ENCODE assay signal across 10 cellular contexts in genomic region chr15:77036537-77037474, GRCh38. TPM values are rescaled to one million over a fixed set of nuclear protein-coding genes. Genes with fewer than 3 reads are reported as not detected.
DNase-seq lines count a peak whose midpoint lies in the region; ATAC-seq and TF ChIP-seq lines count a peak whose summit lies in the region.
"Had no signal": no experiment of that assay in that cellular context is flagged by ENCODE, and none has a peak within 500 bp of the region (broad histone marks: within the 10 kb centered on the region; RNA-seq: fewer than 3 reads in every experiment).

No MANE protein-coding gene starts in this region.

- intact Hi-C loops in upper lobe of right lung (cut with DNase I) (loop anchor here (10.0 kb wide), 1 partner anchor 508 kb away; no protein-coding TSS in a partner anchor), thyroid gland (cut with DNase I) (no loop called here)

- H3K36me3 Mint-ChIP-seq in mesothelial cell of epicardium, result peaks cover 24% of the 10 kb centered on the region

- H3K27me3 Mint-ChIP-seq in mesothelial cell of epicardium (ENCODE audit: low read depth), result no peaks in the 10 kb centered on the region

- WGBS in thyroid gland, 2 donors, result 89 to 91% methylated on average over 21 to 23 of the region's 23 CpGs

- TF ChIP-seq CTCF in mesothelial cell of epicardium (IDR thresholded peaks at IDR 0.05; ENCODE audit: unreplicated experiment) (no peak), upper lobe of right lung (IDR thresholded peaks at IDR 0.05) (no peak), thyroid gland (IDR thresholded peaks at IDR 0.05) (no peak)

- H3K9ac ChIP-seq in adipocyte (ENCODE audit: low read length), result peak overlapping the region; percentile 43

- no peak overlapping the region for H3K4me3 ChIP-seq in adipocyte (ENCODE audit: low read length)
- H3K4me3 ChIP-seq in upper lobe of right lung, result no peak overlapping the region
- H3K4me3 ChIP-seq in thyroid gland (replicated peaks in 1 of 3), result no peak overlapping the region

- H3K27ac ChIP-seq in upper lobe of right lung, result no peak overlapping the region
- H3K27ac ChIP-seq in thyroid gland, result no peak overlapping the region
- H3K27ac ChIP-seq: C4-2B had no signal

- TF ChIP-seq POLR2A in thyroid gland (IDR thresholded peaks at IDR 0.05), result no peak

- H3K4me1 Mint-ChIP-seq in mesothelial cell of epicardium, result peaks cover 2% of the 10 kb centered on the region

- H3K9me3 Mint-ChIP-seq in mesothelial cell of epicardium, result no peaks in the 10 kb centered on the region

- ATAC-seq in upper lobe of right lung, result no peak
- no peak for ATAC-seq in GM18909 (IDR thresholded peaks at IDR 0.05; ENCODE audit: poor library complexity, unreplicated experiment)

- H3K27me3 ChIP-seq in adipocyte (replicated peaks; ENCODE audit: control insufficient read depth, insufficient read depth, low read length) (no peaks in the 10 kb centered on the region), upper lobe of right lung (no peaks in the 10 kb centered on the region), thyroid gland (no peaks in the 10 kb centered on the region)

- peak; percentile 3 to 14 for DNase-seq in stimulated activated CD4-positive, alpha-beta T cell treated with anti-CD3 and anti-CD28 coated beads, Interleukin-2, amount 100 ng/mL, for 24 hours
- DNase-seq in stimulated activated CD4-positive, alpha-beta T cell treated with anti-CD3 and anti-CD28 coated beads, Interleukin-1b, Interleukin-23, amount 100 ng/mL, for 48 hours, result no peak
- DNase-seq in adipocyte (ENCODE audit: low read depth) (no peak), mesothelial cell of epicardium (ENCODE audit: low spot score in 2 of 2, unreplicated experiment in 2 of 2) (no peak), upper lobe of right lung (peak; percentile 61), thyroid gland (no peak), NCI-H1105 treated with DMSO at 0.1 percent for 48 hours (lab: John Stamatoyannopoulos, UW) (no peak)
- DNase-seq: NCI-H69 had no signal

- H3K27ac Mint-ChIP-seq in mesothelial cell of epicardium, result peak overlapping the region; percentile 76

- H3K4me1 ChIP-seq in adipocyte (ENCODE audit: control insufficient read depth, insufficient read depth, low read length), result peaks cover 38% of the 10 kb centered on the region
- no peaks in the 10 kb centered on the region for H3K4me1 ChIP-seq in upper lobe of right lung
- no peaks in the 10 kb centered on the region for H3K4me1 ChIP-seq in thyroid gland

- no peaks in the 10 kb centered on the region for H3K9me3 ChIP-seq in adipocyte (ENCODE audit: control insufficient read depth, low read length)
- no peaks in the 10 kb centered on the region for H3K9me3 ChIP-seq in upper lobe of right lung
- no peaks in the 10 kb centered on the region for H3K9me3 ChIP-seq in thyroid gland

- H3K4me3 Mint-ChIP-seq in mesothelial cell of epicardium, result peak overlapping the region; percentile 13

- H3K36me3 ChIP-seq in adipocyte (ENCODE audit: control insufficient read depth, insufficient read depth, low read length, severe bottlenecking) (peaks cover 18% of the 10 kb centered on the region), upper lobe of right lung (peaks cover 13% of the 10 kb centered on the region), thyroid gland (peaks cover 0 to 7% of the 10 kb centered on the region in 2 donors)

RNA-seq across cellular contexts. Expression of gene TSPAN3, which starts 34.1 kb away (rescaled TPM):
- total RNA-seq in mesothelial cell of epicardium, result 301 to 312 TPM (median 307 TPM) in 3 replicates
- total RNA-seq in upper lobe of right lung, result 359 TPM
- 100 to 1,000 TPM; 330 to 637 (median 593) TPM for total RNA-seq in thyroid gland

RNA-seq across cellular contexts. Expression of gene PSTPIP1, which starts 41.9 kb away (rescaled TPM):
- total RNA-seq in mesothelial cell of epicardium (0.59 TPM in 1 of 3 replicates, not detected in the others), upper lobe of right lung (16.0 TPM), thyroid gland (1 to 10 TPM; 1.4 to 6.9 (median 3.7) TPM)

Comparison
In these comparisons a context has a peak if more than half of its experiments do, and no peak if none do; other contexts are left out.
1. DNase-seq: peak in stimulated activated CD4-positive, alpha-beta T cell treated with anti-CD3 and anti-CD28 coated beads, Interleukin-2, amount 100 ng/mL, for 24 hours (2 of 2) and upper lobe of right lung (single experiment); none in stimulated activated CD4-positive, alpha-beta T cell treated with anti-CD3 and anti-CD28 coated beads, Interleukin-1b, Interleukin-23, amount 100 ng/mL, for 48 hours (single experiment), adipocyte (single experiment), mesothelial cell of epicardium (0 of 2), thyroid gland (0 of 2) and NCI-H1105 treated with DMSO at 0.1 percent for 48 hours (single experiment).